20 cellular contexts compared by ENCODE assay signal in genomic region chr6:3128381-3129108, GRCh38. TPM values are rescaled to one million over a fixed set of nuclear protein-coding genes. Genes with fewer than 3 reads are reported as not detected.
DNase-seq lines count a peak whose midpoint lies in the region; ATAC-seq, FAIRE-seq and TF ChIP-seq lines count a peak whose summit lies in the region.
"Had no signal": no experiment of that assay in that cellular context is flagged by ENCODE, and none has a peak within 500 bp of the region (broad histone marks: within the 10 kb centered on the region; RNA-seq: fewer than 3 reads in every experiment).

No MANE protein-coding gene starts in this region.

- H3K9me3 ChIP-seq in HEK293 (ENCODE audit: control insufficient read depth, insufficient read depth, low read depth, low read length) = no peaks in the 10 kb centered on the region
- no peaks in the 10 kb centered on the region for H3K9me3 ChIP-seq in body of pancreas
- H3K9me3 ChIP-seq in neural progenitor cell (ENCODE audit: low read depth) = no peaks in the 10 kb centered on the region
- no peaks in the 10 kb centered on the region for H3K9me3 ChIP-seq in psoas muscle
- no peaks in the 10 kb centered on the region for H3K9me3 ChIP-seq in kidney (ENCODE audit: control insufficient read depth in 1 of 2, low read length in 2 of 2)
- H3K9me3 ChIP-seq: BLaER1 treated with 17β-estradiol and CSF1 and Interleukin-3, amounts not matched to agents 10 nM and 100 nM had no signal

- H3K4me1 ChIP-seq in HEK293 (ENCODE audit: control insufficient read depth, insufficient read depth, low read length) = no peaks in the 10 kb centered on the region
- H3K4me1 ChIP-seq in body of pancreas = peaks cover 36% of the 10 kb centered on the region
- H3K4me1 ChIP-seq in neural progenitor cell = no peaks in the 10 kb centered on the region
- H3K4me1 ChIP-seq in psoas muscle = no peaks in the 10 kb centered on the region
- peaks cover 0 to 5% of the 10 kb centered on the region in 2 donors for H3K4me1 ChIP-seq in kidney (ENCODE audit: control insufficient read depth in 1 of 2, insufficient read depth in 1 of 2, low read depth in 1 of 2, low read length in 2 of 2)

- ATAC-seq in body of pancreas (peak; percentile 45), psoas muscle (no peak)
- ATAC-seq: HCT116 had no signal

- peak overlapping the region; percentile 4 for H3K27ac Mint-ChIP-seq in neural progenitor cell
- H3K27ac Mint-ChIP-seq: B cell; CD8-positive, alpha-beta memory T cell had no signal

- no peak for TF ChIP-seq POLR2A in body of pancreas (IDR thresholded peaks at IDR 0.05)

- no peaks in the 10 kb centered on the region for H3K27me3 ChIP-seq in body of pancreas
- H3K27me3 ChIP-seq in neural progenitor cell = no peaks in the 10 kb centered on the region
- no peaks in the 10 kb centered on the region for H3K27me3 ChIP-seq in psoas muscle (ENCODE audit: insufficient read depth in 3 of 3, low read length in 2 of 3)
- H3K27me3 ChIP-seq: BLaER1 treated with 17β-estradiol and CSF1 and Interleukin-3, amounts not matched to agents 10 nM and 100 nM had no signal

- H3F3A ChIP-seq in neural progenitor cell (ENCODE audit: low read depth) = peaks cover 8% of the 10 kb centered on the region

- H3K27ac ChIP-seq in HEK293 (ENCODE audit: extremely low read depth, low read depth, low read length) (no peak overlapping the region), body of pancreas (peak overlapping the region; percentile 4 to 63 (median 30)), neural progenitor cell (no peak overlapping the region), psoas muscle (no peak overlapping the region), kidney (ENCODE audit: low read depth in 2 of 2, low read length in 2 of 2) (no peak overlapping the region), coronary artery (no peak overlapping the region)
- H3K27ac ChIP-seq: BLaER1 treated with 17β-estradiol and CSF1 and Interleukin-3, amounts not matched to agents 10 nM and 100 nM had no signal

- no peak overlapping the region for H3K4me3 Mint-ChIP-seq in neural progenitor cell
- H3K4me3 Mint-ChIP-seq: B cell; CD8-positive, alpha-beta memory T cell had no signal

- no peaks in the 10 kb centered on the region for H3K79me2 ChIP-seq in neural progenitor cell (ENCODE audit: low read depth)

- peaks cover 14% of the 10 kb centered on the region for H3K4me1 Mint-ChIP-seq in neural progenitor cell

- no peak overlapping the region for H3K4me3 ChIP-seq in HEK293 (ENCODE audit: low read depth, low read length)
- no peak overlapping the region for H3K4me3 ChIP-seq in body of pancreas
- no peak overlapping the region for H3K4me3 ChIP-seq in neural progenitor cell
- peak overlapping the region; percentile 46 for H3K4me3 ChIP-seq in psoas muscle
- no peak overlapping the region for H3K4me3 ChIP-seq in kidney (ENCODE audit: low read length in 2 of 2)
- H3K4me3 ChIP-seq in coronary artery = no peak overlapping the region
- H3K4me3 ChIP-seq: BLaER1 treated with 17β-estradiol and CSF1 and Interleukin-3, amounts not matched to agents 10 nM and 100 nM had no signal

- H3K36me3 Mint-ChIP-seq in neural progenitor cell = peaks cover 38% of the 10 kb centered on the region

- CTCF ChIA-PET in HEK293 (lab: Yijun Ruan, JAX) = interaction anchor here (0.7 to 6.2 kb wide), 3 partner anchors 13 to 713 kb away, joined by 4 to 69 read pairs (median 4); no protein-coding TSS in a partner anchor

- TF ChIP-seq CTCF in HEK293 (tag by site-specific recombination; IDR thresholded peaks at IDR 0.05) (no peak), body of pancreas (IDR thresholded peaks at IDR 0.05) (no peak), neural progenitor cell (IDR thresholded peaks at IDR 0.05) (no peak), psoas muscle (IDR thresholded peaks at IDR 0.05) (no peak), kidney (IDR thresholded peaks at IDR 0.05; ENCODE audit: borderline replicate concordance, extremely low read depth, insufficient read depth) (no peak), coronary artery (IDR thresholded peaks at IDR 0.05) (no peak)

- intact Hi-C loops in body of pancreas (cut with DNase I) = no loop called here
- intact Hi-C loops in psoas muscle (cut with DNase I) = loop anchor here (5.0 to 10.0 kb wide), 4 partner anchors 34 to 606 kb away; partner anchors contain the start of gene NQO2 (in 1 of the 2)
- intact Hi-C loops in kidney (cut with DNase I) = loop anchor here (10.0 kb wide), 1 partner anchor 116 kb away; no protein-coding TSS in a partner anchor

- no peak overlapping the region for H3K9ac ChIP-seq in neural progenitor cell
- H3K9ac ChIP-seq in kidney (ENCODE audit: low read length in 2 of 2) = no peak overlapping the region
- H3K9ac ChIP-seq: BLaER1 treated with 17β-estradiol and CSF1 and Interleukin-3, amounts not matched to agents 10 nM and 100 nM had no signal

- 64 to 68% methylated on average over 15 of the region's 15 CpGs for WGBS in body of pancreas, 2 donors
- 85 to 89% (median 86%) methylated on average over 15 of the region's 15 CpGs for WGBS in psoas muscle, 3 donors

- no peak for FAIRE-seq in kidney (lab: Jason Lieb, UNC)
- FAIRE-seq: G401.6, GM12892, GM18507 had no signal

- H3K36me3 ChIP-seq in HEK293 (ENCODE audit: control insufficient read depth in 2 of 2, insufficient read depth in 1 of 2, low read length in 2 of 2) (peaks cover 6 to 38% of the 10 kb centered on the region in 2 experiments; a peak in 2 of 3 replicates), body of pancreas (replicated peaks in 1 of 2; ENCODE audit: insufficient read depth in 1 of 2, low read depth in 2 of 2) (no peaks in the 10 kb centered on the region), neural progenitor cell (peaks cover 3% of the 10 kb centered on the region), psoas muscle (ENCODE audit: insufficient read depth in 1 of 2, low read depth in 1 of 2) (peaks cover 0 to 55% of the 10 kb centered on the region in 2 donors), kidney (ENCODE audit: control insufficient read depth in 1 of 2, insufficient read depth in 2 of 2, low read length in 2 of 2) (peaks cover 11 to 21% of the 10 kb centered on the region in 2 donors)

- no peak overlapping the region for H2AFZ ChIP-seq in neural progenitor cell (replicated peaks)

- H3K9me3 Mint-ChIP-seq in neural progenitor cell = no peaks in the 10 kb centered on the region
- H3K9me3 Mint-ChIP-seq: CD8-positive, alpha-beta memory T cell had no signal

- peak in 3 of 4 donors; percentile 36 to 50 (median 43) for DNase-seq in body of pancreas
- no peak for DNase-seq in neural progenitor cell (ENCODE audit: low spot score)
- no peak for DNase-seq in psoas muscle
- no peak for DNase-seq in activated CD8-positive, alpha-beta memory T cell treated with anti-CD3 and anti-CD28 coated beads, Interleukin-2, amount 50 U/mL, for 4 hours
- DNase-seq in kidney = no peak
- DNase-seq in coronary artery (ENCODE audit: low spot score) = no peak
- DNase-seq: CD8-positive, alpha-beta memory T cell; COR-L47; DMS 273 treated with DMSO at 0.1 percent for 48 hours; DMS53; DND-41; GOT3; H7 had no signal

- peaks cover 3% of the 10 kb centered on the region for H3K27me3 Mint-ChIP-seq in neural progenitor cell (ENCODE audit: insufficient read depth, low read depth)
- H3K27me3 Mint-ChIP-seq: B cell had no signal

- H4K20me1 ChIP-seq in neural progenitor cell (ENCODE audit: low read depth) = peaks cover 8% of the 10 kb centered on the region
- H4K20me1 ChIP-seq: BLaER1 treated with 17β-estradiol and CSF1 and Interleukin-3, amounts not matched to agents 10 nM and 100 nM had no signal

- no peak overlapping the region for H3K4me2 ChIP-seq in neural progenitor cell
- H3K4me2 ChIP-seq: BLaER1 treated with 17β-estradiol and CSF1 and Interleukin-3, amounts not matched to agents 10 nM and 100 nM had no signal

- POLR2A ChIA-PET in HEK293 (lab: Yijun Ruan, JAX) = interaction anchor here (1.2 kb wide), 1 partner anchor 10 kb away, joined by 3 read pairs; the partner anchor contains the start of gene BPHL

TF ChIP-seq in HEK293, 187 proteins besides CTCF, POLR2A, EP300 and RAD21:
- TF ChIP-seq, protein P1, sequence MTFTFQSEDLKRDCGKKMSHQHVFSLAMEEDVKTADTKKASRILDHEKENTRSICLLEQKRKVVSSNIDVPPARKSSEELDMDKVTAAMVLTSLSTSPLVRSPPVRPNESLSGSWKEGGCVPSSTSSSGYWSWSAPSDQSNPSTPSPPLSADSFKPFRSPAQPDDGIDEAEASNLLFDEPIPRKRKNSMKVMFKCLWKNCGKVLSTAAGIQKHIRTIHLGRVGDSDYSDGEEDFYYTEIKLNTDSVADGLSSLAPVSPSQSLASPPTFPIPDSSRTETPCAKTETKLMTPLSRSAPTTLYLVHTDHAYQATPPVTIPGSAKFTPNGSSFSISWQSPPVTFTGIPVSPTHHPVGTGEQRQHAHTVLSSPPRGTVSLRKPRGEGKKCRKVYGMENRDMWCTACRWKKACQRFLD (tag by site-specific recombination; IDR thresholded peaks at IDR 0.05) = no peak
- TF ChIP-seq, protein P2, sequence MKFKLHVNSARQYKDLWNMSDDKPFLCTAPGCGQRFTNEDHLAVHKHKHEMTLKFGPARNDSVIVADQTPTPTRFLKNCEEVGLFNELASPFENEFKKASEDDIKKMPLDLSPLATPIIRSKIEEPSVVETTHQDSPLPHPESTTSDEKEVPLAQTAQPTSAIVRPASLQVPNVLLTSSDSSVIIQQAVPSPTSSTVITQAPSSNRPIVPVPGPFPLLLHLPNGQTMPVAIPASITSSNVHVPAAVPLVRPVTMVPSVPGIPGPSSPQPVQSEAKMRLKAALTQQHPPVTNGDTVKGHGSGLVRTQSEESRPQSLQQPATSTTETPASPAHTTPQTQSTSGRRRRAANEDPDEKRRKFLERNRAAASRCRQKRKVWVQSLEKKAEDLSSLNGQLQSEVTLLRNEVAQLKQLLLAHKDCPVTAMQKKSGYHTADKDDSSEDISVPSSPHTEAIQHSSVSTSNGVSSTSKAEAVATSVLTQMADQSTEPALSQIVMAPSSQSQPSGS (tag by site-specific recombination; IDR thresholded peaks at IDR 0.05; ENCODE audit: low read depth) = peak; percentile 62; the same call in 1 of the 2 replicates

RNA-seq across cellular contexts. Expression of gene BPHL, which starts 10.0 kb away (rescaled TPM):
- 10 to 100 TPM; 15.6 to 21.8 TPM for total RNA-seq in body of pancreas
- total RNA-seq in neural progenitor cell (ENCODE audit: low replicate concordance) = 44.5 TPM in 2 replicates
- 10 to 100 TPM in 3 of 4 donors, 1 to 10 TPM in 1; 6.7 to 22.8 (median 13.5) TPM for total RNA-seq in psoas muscle
- polyA plus RNA-seq in psoas muscle = 1 to 10 TPM; 6.8 to 9.0 (median 7.3) TPM
- total RNA-seq in kidney = 28.9 TPM
- polyA plus RNA-seq in kidney (ENCODE audit: insufficient read depth, low read depth, low replicate concordance) = 94.1 TPM

RNA-seq across cellular contexts. Expression of gene TUBB2A, which starts 28.8 kb away (rescaled TPM):
- total RNA-seq in body of pancreas = 10 to 100 TPM; 44.9 to 54.1 TPM
- total RNA-seq in neural progenitor cell (ENCODE audit: low replicate concordance) = 57.9 and 117 TPM in 2 replicates
- total RNA-seq in psoas muscle = 10 to 100 TPM; 25.3 to 58.0 (median 40.5) TPM
- 10 to 100 TPM; 35.4 to 83.4 (median 47.1) TPM for polyA plus RNA-seq in psoas muscle
- total RNA-seq in kidney = 49.8 TPM
- polyA plus RNA-seq in kidney (ENCODE audit: insufficient read depth, low read depth, low replicate concordance) = 80.9 TPM

Comparison
In these comparisons a context has a peak if more than half of its experiments do, and no peak if none do; other contexts are left out.
1. H3K27ac ChIP-seq: peak in body of pancreas (4 of 4); none in HEK293 (single experiment), neural progenitor cell (single experiment), psoas muscle (single experiment), kidney (0 of 2) and coronary artery (0 of 2).
2. DNase-seq: peak in body of pancreas (3 of 4); none in neural progenitor cell (single experiment), psoas muscle (0 of 2), activated CD8-positive, alpha-beta memory T cell treated with anti-CD3 and anti-CD28 coated beads, Interleukin-2, amount 50 U/mL, for 4 hours (single experiment), kidney (single experiment) and coronary artery (single experiment).